ENCODE assay signal across 19 cellular contexts in the genomic region with DNA sequence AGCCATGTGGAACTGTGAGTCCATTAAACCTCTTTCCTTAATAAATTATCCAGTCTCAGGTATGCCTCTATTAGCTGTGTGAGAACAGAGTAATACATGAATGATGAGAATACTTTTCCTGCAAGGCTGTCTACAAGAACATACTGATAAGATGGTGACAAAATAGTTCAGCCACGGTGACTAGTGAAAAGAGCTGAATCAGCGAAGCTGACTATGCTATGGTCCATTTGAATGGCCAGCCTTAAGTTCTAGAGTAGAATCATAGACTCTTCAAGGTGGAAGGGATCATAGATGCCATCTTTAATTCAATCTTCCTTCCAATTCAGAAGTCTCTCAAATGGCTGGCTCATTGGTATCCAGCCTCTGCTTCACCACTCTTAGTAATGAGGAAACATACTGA.
DNase-seq lines count a peak whose midpoint lies in the region; ATAC-seq, FAIRE-seq and TF ChIP-seq lines count a peak whose summit lies in the region.
"Had no signal": no experiment of that assay in that cellular context is flagged by ENCODE, and none has a peak within 500 bp of the region (broad histone marks: within the 10 kb centered on the region; RNA-seq: fewer than 3 reads in every experiment).

No MANE protein-coding gene starts in this region.

- H2AK5ac ChIP-seq in IMR-90 (ENCODE audit: low read depth, low read length), result no peak overlapping the region

- H4K91ac ChIP-seq in IMR-90 (ENCODE audit: insufficient read depth, low read depth, low read length), result no peak overlapping the region

- no peak overlapping the region for H4K8ac ChIP-seq in IMR-90 (ENCODE audit: low read depth in 2 of 2, low read length in 2 of 2)

- 3% methylated on average over 2 of the region's 2 CpGs for WGBS in A549 (ENCODE audit: missing lambda C conversion rate)
- WGBS in IMR-90 (ENCODE audit: extremely low coverage in 2 of 2, insufficient read length in 1 of 2), 2 experiments, result no CpG with 5 or more reads among the region's 2 CpGs
- 6% methylated on average over 2 of the region's 2 CpGs for WGBS in K562 (ENCODE audit: insufficient coverage, low coverage, missing lambda C conversion rate)

- H3K56ac ChIP-seq in IMR-90 (ENCODE audit: extremely low read depth, insufficient read depth, low read length), result no peak overlapping the region

- H3K79me2 ChIP-seq in K562 (ENCODE audit: control insufficient read depth, insufficient read depth, low read length), result no peaks in the 10 kb centered on the region

- no peak for ATAC-seq in A549
- ATAC-seq in IMR-90 (ENCODE audit: low read depth), result no peak
- no peak for ATAC-seq in K562
- ATAC-seq in HG03460 (IDR thresholded peaks at IDR 0.05; ENCODE audit: unreplicated experiment), result no peak
- ATAC-seq: CD8-positive, alpha-beta T cell had no signal

- no peak for TF ChIP-seq RAD21 in A549 (conservative IDR thresholded peaks at IDR 0.05 in 1 of 2, IDR thresholded peaks at IDR 0.05 in 1 of 2)
- no peak for TF ChIP-seq RAD21 in IMR-90 (IDR thresholded peaks at IDR 0.05; ENCODE audit: low read length)
- TF ChIP-seq RAD21 in K562 (CRISPR knock-in tag; conservative IDR thresholded peaks at IDR 0.05 in 1 of 2, IDR thresholded peaks at IDR 0.05 in 1 of 2), result no peak

- H3K14ac ChIP-seq in IMR-90 (replicated peaks; ENCODE audit: low read depth, low read length), result no peak overlapping the region

- DNase-seq in A549 (ENCODE audit: low read depth in 1 of 2, low spot score in 1 of 2) (no peak), IMR-90 (no peak), K562 (ENCODE audit: extremely low read depth in 1 of 4, low spot score in 3 of 4) (no peak), KG1 (lab: John Stamatoyannopoulos, UW) (no peak)
- DNase-seq: 8988T; AML-193; Caco-2; Calu3; CD4-positive, alpha-beta T cell; CD8-positive, alpha-beta T cell; DMS79 treated with DMSO at 0.1 percent for 48 hours; GF-D8 had no signal

- no peaks in the 10 kb centered on the region for H3K36me3 ChIP-seq in IMR-90 (ENCODE audit: control insufficient read depth, insufficient read depth, low read length)
- H3K36me3 ChIP-seq in K562 (ENCODE audit: control insufficient read depth, insufficient read depth, low read length), result no peaks in the 10 kb centered on the region
- H3K36me3 ChIP-seq: BLaER1 treated with 17β-estradiol and CSF1 and Interleukin-3, amounts not matched to agents 10 nM and 100 nM had no signal

- no peaks in the 10 kb centered on the region for H3K27me3 ChIP-seq in IMR-90 (ENCODE audit: control insufficient read depth, insufficient read depth, low read length)
- H3K27me3 ChIP-seq in K562 (ENCODE audit: control insufficient read depth in 2 of 2, insufficient read depth in 2 of 2, low read length in 2 of 2), result no peaks in the 10 kb centered on the region

- POLR2A ChIA-PET in A549 (lab: Yijun Ruan, JAX) (no interaction called here), IMR-90 (lab: Charles Lee; ENCODE audit: unreplicated experiment) (no interaction called here), K562 (lab: Yijun Ruan, JAX) (no interaction called here)

- CTCF ChIA-PET in A549 (lab: Yijun Ruan, JAX), result no interaction called here
- CTCF ChIA-PET in IMR-90 (lab: Yijun Ruan, JAX), result no interaction called here
- CTCF ChIA-PET in K562 (lab: Yijun Ruan, JAX; ENCODE audit: low intra/inter-chr PET ratio), result no interaction called here

- no peak overlapping the region for H4K5ac ChIP-seq in IMR-90 (ENCODE audit: low read depth, low read length)

- no peak overlapping the region for H2BK20ac ChIP-seq in IMR-90 (ENCODE audit: low read depth, low read length)

- TF ChIP-seq POLR2A in A549 (IDR thresholded peaks at IDR 0.05; ENCODE audit: low read length) (no peak), IMR-90 (IDR thresholded peaks at IDR 0.05; ENCODE audit: low read depth, low read length) (no peak), K562 (conservative IDR thresholded peaks at IDR 0.05) (no peak)

- FAIRE-seq in A549 (lab: Jason Lieb, UNC) (no peak), K562 (lab: Jason Lieb, UNC) (no peak)
- FAIRE-seq: A204.1, D721Med, G401.6, GM12891 had no signal

- no peak overlapping the region for H3K4me3 ChIP-seq in A549
- no peak overlapping the region for H3K4me3 ChIP-seq in IMR-90 (ENCODE audit: insufficient read depth, low read depth, low read length)
- H3K4me3 ChIP-seq in K562, result no peak overlapping the region
- H3K4me3 ChIP-seq: BLaER1 treated with 17β-estradiol and CSF1 and Interleukin-3, amounts not matched to agents 10 nM and 100 nM had no signal

- no peak overlapping the region for H2BK15ac ChIP-seq in IMR-90 (ENCODE audit: low read depth, low read length)

- H3K79me1 ChIP-seq in IMR-90 (ENCODE audit: low read depth in 1 of 2, low read length in 2 of 2), result no peaks in the 10 kb centered on the region

- no TSS peak for BruUV-seq in IMR-90 (replicated peaks; lab: Mats Ljungman, UMichigan)
- no TSS peak for BruUV-seq in K562 (replicated peaks; lab: Mats Ljungman, UMichigan)

- H3K4me2 ChIP-seq in A549 (no peak overlapping the region), IMR-90 (ENCODE audit: low read depth, low read length) (no peak overlapping the region), K562 (ENCODE audit: insufficient read depth, low read length) (no peak overlapping the region)
- H3K4me2 ChIP-seq: BLaER1 treated with 17β-estradiol and CSF1 and Interleukin-3, amounts not matched to agents 10 nM and 100 nM had no signal

- H3K4me1 ChIP-seq in A549 (no peaks in the 10 kb centered on the region), IMR-90 (ENCODE audit: control insufficient read depth, insufficient read depth, low read length) (no peaks in the 10 kb centered on the region), K562 (replicated peaks in 1 of 2; ENCODE audit: control insufficient read depth in 2 of 2, insufficient read depth in 2 of 2, low read length in 2 of 2) (no peaks in the 10 kb centered on the region)
- H3K4me1 ChIP-seq: BLaER1 treated with 17β-estradiol and CSF1 and Interleukin-3, amounts not matched to agents 10 nM and 100 nM; Caco-2 had no signal

- H2AK9ac ChIP-seq in IMR-90 (replicated peaks; ENCODE audit: low read depth, low read length, poor library complexity), result no peak overlapping the region

- no peaks in the 10 kb centered on the region for H3K9me3 ChIP-seq in A549
- H3K9me3 ChIP-seq in IMR-90 (ENCODE audit: control insufficient read depth, insufficient read depth, low read length), result no peaks in the 10 kb centered on the region
- no peaks in the 10 kb centered on the region for H3K9me3 ChIP-seq in K562 (replicated peaks; ENCODE audit: control insufficient read depth, insufficient read depth, low read depth, low read length)
- H3K9me3 ChIP-seq: BLaER1 treated with 17β-estradiol and CSF1 and Interleukin-3, amounts not matched to agents 10 nM and 100 nM; Caco-2 had no signal

- TF ChIP-seq EP300 in A549 (IDR thresholded peaks at IDR 0.05) (no peak), K562 (IDR thresholded peaks at IDR 0.05; ENCODE audit: low read length) (no peak)

- no peak overlapping the region for H3K9ac ChIP-seq in IMR-90 (ENCODE audit: low read depth, low read length)
- no peak overlapping the region for H3K9ac ChIP-seq in K562 (ENCODE audit: insufficient read depth in 1 of 2, low read depth in 2 of 2, low read length in 2 of 2)
- H3K9ac ChIP-seq: BLaER1 treated with 17β-estradiol and CSF1 and Interleukin-3, amounts not matched to agents 10 nM and 100 nM had no signal

- H2AFZ ChIP-seq in IMR-90 (replicated peaks; ENCODE audit: low read length, poor library complexity) (no peak overlapping the region), K562 (ENCODE audit: low read depth, low read length) (no peak overlapping the region)

- H2BK120ac ChIP-seq in IMR-90 (ENCODE audit: low read depth, low read length), result no peak overlapping the region

- H3K9me1 ChIP-seq in IMR-90 (ENCODE audit: insufficient read depth, low read length), result no peaks in the 10 kb centered on the region
- H3K9me1 ChIP-seq in K562 (ENCODE audit: control insufficient read depth, insufficient read depth, low read length), result no peaks in the 10 kb centered on the region

- H4K20me1 ChIP-seq in IMR-90 (ENCODE audit: insufficient read depth, low read length) (no peaks in the 10 kb centered on the region), K562 (replicated peaks; ENCODE audit: control insufficient read depth, insufficient read depth, low read length) (no peaks in the 10 kb centered on the region)
- H4K20me1 ChIP-seq: BLaER1 treated with 17β-estradiol and CSF1 and Interleukin-3, amounts not matched to agents 10 nM and 100 nM had no signal

- H3K4ac ChIP-seq in IMR-90 (ENCODE audit: low read depth, low read length), result no peak overlapping the region

- no peak for TF ChIP-seq CTCF in A549 (IDR thresholded peaks at IDR 0.05)
- TF ChIP-seq CTCF in IMR-90 (conservative IDR thresholded peaks at IDR 0.05; ENCODE audit: low read depth, low read length), result no peak
- no peak for TF ChIP-seq CTCF in K562 (IDR thresholded peaks at IDR 0.05 in 2 of 3, conservative IDR thresholded peaks at IDR 0.05 in 1 of 3; ENCODE audit: insufficient read depth in 2 of 3, low read depth in 1 of 3, low read length in 3 of 3)

- dilution Hi-C loops in IMR-90 (cut with HindIII; ENCODE audit: low sequenced_read_pairs, unreplicated experiment), result no loop called here

- in situ Hi-C loops in IMR-90 (cut with MboI; ENCODE audit: low sequenced_read_pairs) (no loop called here), K562 (cut with MboI) (no loop called here)

- H3K18ac ChIP-seq in IMR-90 (ENCODE audit: low read depth, low read length), result no peak overlapping the region

- no peak overlapping the region for H3K23ac ChIP-seq in IMR-90 (ENCODE audit: low read depth, low read length)

- intact Hi-C loops in IMR-90 (cut with micrococcal nuclease) (no loop called here), K562 (cut with micrococcal nuclease) (no loop called here)

- H3K27ac ChIP-seq in A549, result no peak overlapping the region
- no peak overlapping the region for H3K27ac ChIP-seq in IMR-90 (ENCODE audit: insufficient read depth, low read length)
- no peak overlapping the region for H3K27ac ChIP-seq in K562 (ENCODE audit: extremely low read depth, low read depth, low read length)
- H3K27ac ChIP-seq: BLaER1 treated with 17β-estradiol and CSF1 and Interleukin-3, amounts not matched to agents 10 nM and 100 nM; C4-2B had no signal

- no peak overlapping the region for H2BK5ac ChIP-seq in IMR-90 (ENCODE audit: low read depth, low read length, poor library complexity, severe bottlenecking)

TF ChIP-seq in A549, 52 proteins besides CTCF, POLR2A, EP300 and RAD21:
- TF ChIP-seq KDM5A (IDR thresholded peaks at IDR 0.05), result no peak
- peak; percentile 46 for TF ChIP-seq MAFK (IDR thresholded peaks at IDR 0.05; ENCODE audit: partially characterized antibody)

TF ChIP-seq in IMR-90, 13 proteins besides CTCF, POLR2A, EP300 and RAD21:
- TF ChIP-seq CHD1 (IDR thresholded peaks at IDR 0.05; ENCODE audit: low read depth, low read length) (no peak), MAFK (IDR thresholded peaks at IDR 0.05; ENCODE audit: low read depth, low read length) (peak; percentile 73)
TF ChIP-seq in IMR-90: peak in this region for 1.

TF ChIP-seq in K562, 482 proteins besides CTCF, POLR2A, EP300 and RAD21 (continues in another document):
- TF ChIP-seq FOXJ3 (CRISPR knock-in tag; IDR thresholded peaks at IDR 0.05) (no peak), TARDBP (IDR thresholded peaks at IDR 0.05) (no peak), MAFF (IDR thresholded peaks at IDR 0.05; ENCODE audit: low read length) (peak; percentile 7; the same call in 1 of the 2 replicates), C11orf30 (IDR thresholded peaks at IDR 0.05; ENCODE audit: low read depth) (no peak), SMARCB1 (IDR thresholded peaks at IDR 0.05; ENCODE audit: insufficient read length, low read depth) (no peak), HDAC1 (IDR thresholded peaks at IDR 0.05) (no peak)

Comparison
In these comparisons a context has a peak if more than half of its experiments do, and no peak if none do; other contexts are left out.
1. Of the 35 proteins assayed by ChIP-seq in both K562 and A549: peak only in K562: none; only in A549: MAFK; in both: none; in neither: 34.